Comparison of ENCODE assay signal across 9 cellular contexts in the genomic region with DNA sequence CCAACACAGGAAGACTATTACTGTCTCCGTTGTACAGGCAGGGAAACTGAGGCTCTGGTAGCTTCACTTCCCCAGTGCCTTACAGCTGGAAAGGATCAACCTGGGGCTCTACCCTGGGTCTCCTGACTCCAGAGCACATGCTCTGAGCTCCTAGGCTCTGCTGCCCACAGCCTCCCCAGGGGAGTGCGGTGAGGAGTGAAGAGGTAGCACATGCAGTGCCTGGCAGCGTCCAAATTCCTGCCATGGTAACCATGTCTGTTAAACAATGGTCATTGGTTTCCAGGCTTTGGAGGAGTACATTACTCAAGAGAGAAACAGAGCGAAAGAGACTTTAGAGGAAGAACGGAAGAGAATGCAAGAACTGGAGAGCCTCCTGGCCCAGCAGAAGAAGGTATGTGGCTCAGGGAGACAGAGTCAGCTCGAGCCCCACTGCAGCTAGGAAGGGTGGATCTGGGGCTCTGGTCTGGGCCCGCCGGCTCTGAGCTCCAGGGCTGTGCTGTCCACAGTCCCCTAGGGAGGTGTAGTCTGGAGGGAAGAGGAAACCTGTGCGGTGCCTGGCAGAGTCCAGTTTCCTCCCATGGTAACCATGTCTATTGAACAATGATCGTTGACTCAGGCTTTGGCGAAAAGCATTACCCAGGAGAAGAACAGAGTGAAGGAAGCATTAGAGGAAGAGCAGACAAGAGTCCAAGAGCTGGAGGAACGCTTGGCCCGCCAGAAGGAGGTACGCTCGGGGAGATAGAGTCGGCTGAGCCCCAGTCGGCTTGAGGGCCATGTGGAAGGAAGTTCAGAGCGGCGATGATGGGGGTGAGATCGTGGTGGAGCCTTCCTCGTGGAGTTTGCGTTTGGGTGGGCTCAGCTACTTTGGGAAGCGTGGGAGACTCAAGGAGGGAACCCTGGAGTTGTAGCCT.
DNase-seq lines count a peak whose midpoint lies in the region; ATAC-seq and TF ChIP-seq lines count a peak whose summit lies in the region.
"Had no signal": no experiment of that assay in that cellular context is flagged by ENCODE, and none has a peak within 500 bp of the region (broad histone marks: within the 10 kb centered on the region; RNA-seq: fewer than 3 reads in every experiment).

No MANE protein-coding gene starts in this region.

- H3K9ac ChIP-seq in HCT116 (ENCODE audit: low read length) (0 out of 2 replicates have a peak overlapping the region, but pooled peaks have one; percentile 34), neural progenitor cell (no peak overlapping the region)

- H3K36me3 ChIP-seq in CD8-positive, alpha-beta T cell (ENCODE audit: insufficient read depth, low read length), result no peaks in the 10 kb centered on the region
- no peaks in the 10 kb centered on the region for H3K36me3 ChIP-seq in HCT116 (ENCODE audit: control insufficient read depth in 1 of 2, insufficient read depth in 2 of 2, low read length in 2 of 2)
- no peaks in the 10 kb centered on the region for H3K36me3 ChIP-seq in lower lobe of right lung
- no peaks in the 10 kb centered on the region for H3K36me3 ChIP-seq in neural progenitor cell

- no peaks in the 10 kb centered on the region for H3F3A ChIP-seq in neural progenitor cell (ENCODE audit: low read depth)

- BruUV-seq in HCT116 (replicated peaks; lab: Mats Ljungman, UMichigan), result no TSS peak

- H4K20me1 ChIP-seq in HCT116 (ENCODE audit: insufficient read depth) (no peaks in the 10 kb centered on the region), neural progenitor cell (ENCODE audit: low read depth) (no peaks in the 10 kb centered on the region)

- H3K4me3 Mint-ChIP-seq in CD8-positive, alpha-beta T cell, result peak overlapping the region; percentile 2
- peak overlapping the region; percentile 24 for H3K4me3 Mint-ChIP-seq in activated T-helper 2 cell treated with anti-CD3 and anti-CD28 coated beads, Interferon-gamma antibody, Interleukin-2, Interleukin-4, amounts not matched to agents 10 μg/mL and 5 μg/mL and 100 μg/mL, durations not matched to agents 14 hours and 24 hours and 36 hours (ENCODE audit: low read depth)
- no peak overlapping the region for H3K4me3 Mint-ChIP-seq in neural progenitor cell

- no peak for TF ChIP-seq RAD21 in HCT116 (IDR thresholded peaks at IDR 0.05; ENCODE audit: low read depth)

- peak overlapping the region; percentile 40 for H3K4me2 ChIP-seq in HCT116 (ENCODE audit: low read length)
- no peak overlapping the region for H3K4me2 ChIP-seq in neural progenitor cell

- no peaks in the 10 kb centered on the region for H3K9me3 ChIP-seq in CD8-positive, alpha-beta T cell (ENCODE audit: low read length)
- H3K9me3 ChIP-seq in HCT116 (ENCODE audit: control insufficient read depth in 1 of 2, insufficient read depth in 1 of 2, low read depth in 1 of 2, low read length in 2 of 2) (no peaks in the 10 kb centered on the region), lower lobe of right lung (no peaks in the 10 kb centered on the region), neural progenitor cell (ENCODE audit: low read depth) (no peaks in the 10 kb centered on the region)

- peaks cover 47% of the 10 kb centered on the region for H3K4me1 Mint-ChIP-seq in CD8-positive, alpha-beta T cell (ENCODE audit: low read depth)
- peaks cover 78% of the 10 kb centered on the region for H3K4me1 Mint-ChIP-seq in activated T-helper 2 cell treated with anti-CD3 and anti-CD28 coated beads, Interferon-gamma antibody, Interleukin-2, Interleukin-4, amounts not matched to agents 10 μg/mL and 5 μg/mL and 100 μg/mL, durations not matched to agents 14 hours and 24 hours and 36 hours (ENCODE audit: low read depth)
- H3K4me1 Mint-ChIP-seq in neural progenitor cell, result peaks cover 19% of the 10 kb centered on the region

- TF ChIP-seq POLR2A in HCT116 (IDR thresholded peaks at IDR 0.05; ENCODE audit: borderline replicate concordance, extremely low read depth, insufficient read depth, insufficient read length), result no peak

- POLR2A ChIA-PET in CD8-positive, alpha-beta T cell (lab: Charles Lee), result interaction anchor here (0.6 kb wide), 1 partner anchor 30 kb away, joined by 3 read pairs; no protein-coding TSS in a partner anchor
- POLR2A ChIA-PET in HCT116 (lab: Charles Lee), result no interaction called here

- H3K79me2 ChIP-seq in HCT116 (ENCODE audit: insufficient read depth, low read length), result no peaks in the 10 kb centered on the region
- H3K79me2 ChIP-seq in neural progenitor cell (ENCODE audit: low read depth), result no peaks in the 10 kb centered on the region

- intact Hi-C loops in CD8-positive, alpha-beta T cell (cut with DNase I, micrococcal nuclease), result no loop called here
- intact Hi-C loops in HCT116 (cut with micrococcal nuclease), result no loop called here
- intact Hi-C loops in activated T-helper 2 cell treated with anti-CD3 and anti-CD28 coated beads, Interferon-gamma antibody, Interleukin-2, Interleukin-4, amounts not matched to agents 10 μg/mL and 5 μg/mL and 100 μg/mL, durations not matched to agents 14 hours and 24 hours and 36 hours (cut with micrococcal nuclease), result no loop called here
- intact Hi-C loops in lower lobe of right lung (cut with DNase I), result no loop called here

- no peak for ATAC-seq in CD8-positive, alpha-beta T cell
- ATAC-seq in HCT116 (no peak), lower lobe of right lung (peak; percentile 18 to 52)

- RAD21 ChIA-PET in HCT116 (lab: Charles Lee; ENCODE audit: low non-redundant PET in 1 of 2, low total read pairs in 2 of 2, uncharacterized antibody in 2 of 2, unreplicated experiment in 2 of 2), result no interaction called here

- no peak overlapping the region for H2AFZ ChIP-seq in HCT116 (ENCODE audit: low read depth, low read length, poor library complexity, severe bottlenecking)
- H2AFZ ChIP-seq in neural progenitor cell (replicated peaks), result no peak overlapping the region

- H3K27me3 Mint-ChIP-seq in CD8-positive, alpha-beta T cell (ENCODE audit: low read depth), result peaks cover 15% of the 10 kb centered on the region
- H3K27me3 Mint-ChIP-seq in activated T-helper 2 cell treated with anti-CD3 and anti-CD28 coated beads, Interferon-gamma antibody, Interleukin-2, Interleukin-4, amounts not matched to agents 10 μg/mL and 5 μg/mL and 100 μg/mL, durations not matched to agents 14 hours and 24 hours and 36 hours (ENCODE audit: low read depth), result peaks cover 2% of the 10 kb centered on the region
- peaks cover 4% of the 10 kb centered on the region for H3K27me3 Mint-ChIP-seq in neural progenitor cell (ENCODE audit: insufficient read depth, low read depth)

- CTCF ChIA-PET in CD8-positive, alpha-beta T cell (lab: Charles Lee), result no interaction called here
- CTCF ChIA-PET in HCT116 (lab: Charles Lee), result no interaction called here

- peak overlapping the region; percentile 71 for H3K27ac Mint-ChIP-seq in CD8-positive, alpha-beta T cell
- H3K27ac Mint-ChIP-seq in activated T-helper 2 cell treated with anti-CD3 and anti-CD28 coated beads, Interferon-gamma antibody, Interleukin-2, Interleukin-4, amounts not matched to agents 10 μg/mL and 5 μg/mL and 100 μg/mL, durations not matched to agents 14 hours and 24 hours and 36 hours, result peak overlapping the region; percentile 13
- H3K27ac Mint-ChIP-seq in neural progenitor cell, result no peak overlapping the region

- peak overlapping the region; percentile 35 for H3K27ac ChIP-seq in CD8-positive, alpha-beta T cell (ENCODE audit: low read depth, low read length)
- no peak overlapping the region for H3K27ac ChIP-seq in HCT116 (ENCODE audit: low read depth, low read length)
- H3K27ac ChIP-seq in lower lobe of right lung, result peak overlapping the region; percentile 49
- no peak overlapping the region for H3K27ac ChIP-seq in neural progenitor cell

- H3K4me1 ChIP-seq in CD8-positive, alpha-beta T cell (ENCODE audit: insufficient read depth, low read length), result peaks cover 31% of the 10 kb centered on the region
- peaks cover 5 to 67% of the 10 kb centered on the region in 2 experiments for H3K4me1 ChIP-seq in HCT116 (ENCODE audit: control insufficient read depth in 1 of 2, insufficient read depth in 2 of 2, low read length in 2 of 2)
- peaks cover 18% of the 10 kb centered on the region for H3K4me1 ChIP-seq in lower lobe of right lung
- H3K4me1 ChIP-seq in neural progenitor cell, result no peaks in the 10 kb centered on the region

- H3K9me3 Mint-ChIP-seq in CD8-positive, alpha-beta T cell, result no peaks in the 10 kb centered on the region
- H3K9me3 Mint-ChIP-seq in activated T-helper 2 cell treated with anti-CD3 and anti-CD28 coated beads, Interferon-gamma antibody, Interleukin-2, Interleukin-4, amounts not matched to agents 10 μg/mL and 5 μg/mL and 100 μg/mL, durations not matched to agents 14 hours and 24 hours and 36 hours, result no peaks in the 10 kb centered on the region
- peaks cover 4% of the 10 kb centered on the region for H3K9me3 Mint-ChIP-seq in neural progenitor cell

- no peaks in the 10 kb centered on the region for H3K9me2 ChIP-seq in HCT116 (ENCODE audit: insufficient read depth)

- H3K27me3 ChIP-seq in CD8-positive, alpha-beta T cell (ENCODE audit: insufficient read depth, low read length), result peaks cover 3% of the 10 kb centered on the region
- no peaks in the 10 kb centered on the region for H3K27me3 ChIP-seq in HCT116 (ENCODE audit: insufficient read depth, low read length)
- H3K27me3 ChIP-seq in lower lobe of right lung (ENCODE audit: low read depth), result no peaks in the 10 kb centered on the region
- no peaks in the 10 kb centered on the region for H3K27me3 ChIP-seq in neural progenitor cell

- H3K36me3 Mint-ChIP-seq in CD8-positive, alpha-beta T cell, result no peaks in the 10 kb centered on the region
- no peaks in the 10 kb centered on the region for H3K36me3 Mint-ChIP-seq in activated T-helper 2 cell treated with anti-CD3 and anti-CD28 coated beads, Interferon-gamma antibody, Interleukin-2, Interleukin-4, amounts not matched to agents 10 μg/mL and 5 μg/mL and 100 μg/mL, durations not matched to agents 14 hours and 24 hours and 36 hours (ENCODE audit: low read depth)
- no peaks in the 10 kb centered on the region for H3K36me3 Mint-ChIP-seq in neural progenitor cell

- H3K4me3 ChIP-seq in CD8-positive, alpha-beta T cell (ENCODE audit: low read depth, low read length), result no peak overlapping the region
- H3K4me3 ChIP-seq in HCT116 (replicated peaks in 1 of 2; ENCODE audit: low read depth in 1 of 2, low read length in 2 of 2), result no peak overlapping the region
- H3K4me3 ChIP-seq in lower lobe of right lung, result no peak overlapping the region
- H3K4me3 ChIP-seq in neural progenitor cell, result no peak overlapping the region

- no peak for DNase-seq in CD8-positive, alpha-beta T cell
- no peak for DNase-seq in HCT116 (ENCODE audit: low read depth, low spot score)
- no peak for DNase-seq in activated T-helper 2 cell treated with anti-CD3 and anti-CD28 coated beads, Interferon-gamma antibody, Interleukin-2, Interleukin-4, amounts not matched to agents 10 μg/mL and 5 μg/mL and 100 μg/mL, durations not matched to agents 14 hours and 24 hours and 36 hours (ENCODE audit: low spot score)
- DNase-seq in lower lobe of right lung, result peak; percentile 59
- DNase-seq in neural progenitor cell (ENCODE audit: low spot score), result no peak
- DNase-seq in inferior parietal cortex (ENCODE audit: extremely low spot score), result no peak
- DNase-seq in ureter (ENCODE audit: low spot score), result no peak
- DNase-seq: foreskin melanocyte, NCI-H1930 had no signal

- no peak for TF ChIP-seq CTCF in CD8-positive, alpha-beta T cell (IDR thresholded peaks at IDR 0.05)
- TF ChIP-seq CTCF in HCT116 (IDR thresholded peaks at IDR 0.05 in 2 of 3, conservative IDR thresholded peaks at IDR 0.05 in 1 of 3; ENCODE audit: borderline replicate concordance in 1 of 3, insufficient read depth in 1 of 3, low read depth in 2 of 3, low read length in 2 of 3) (no peak), lower lobe of right lung (IDR thresholded peaks at IDR 0.05) (no peak), neural progenitor cell (IDR thresholded peaks at IDR 0.05) (no peak)

Comparison
In these comparisons a context has a peak if more than half of its experiments do, and no peak if none do; other contexts are left out.
1. ATAC-seq: peak in lower lobe of right lung (2 of 2); none in CD8-positive, alpha-beta T cell (single experiment) and HCT116 (single experiment).
2. H3K27ac ChIP-seq: peak in CD8-positive, alpha-beta T cell (single experiment) and lower lobe of right lung (single experiment); none in HCT116 (single experiment) and neural progenitor cell (single experiment).